ENCODE assay signal across 8 cellular contexts in genomic region chrX:24465524-24465850, GRCh38. TPM values are rescaled to one million over a fixed set of nuclear protein-coding genes. Genes with fewer than 3 reads are reported as not detected.
DNase-seq lines count a peak whose midpoint lies in the region; ATAC-seq and TF ChIP-seq lines count a peak whose summit lies in the region.

No MANE protein-coding gene starts in this region.

- intact Hi-C loops in A673 (cut with micrococcal nuclease; ENCODE audit: unreplicated experiment), result no loop called here
- intact Hi-C loops in dendritic cell treated with granulocyte-macrophage colony-stimulating factor and Interleukin-4, amounts not matched to agents 40 ng/mL and 50 ng/mL, for 4 days (cut with micrococcal nuclease), result no loop called here

- H3K4me3 ChIP-seq in A673 (ENCODE audit: low read depth, low read length, poor library complexity, severe bottlenecking) (peak overlapping the region; percentile 64), OCI-LY1 (ENCODE audit: low read depth, low read length, poor library complexity, severe bottlenecking) (peak overlapping the region; percentile 88), neural cell (ENCODE audit: low read length) (peak overlapping the region; percentile 80)

- POLR2A ChIA-PET in A673 (lab: Charles Lee; ENCODE audit: low non-redundant PET), result no interaction called here

- BruUV-seq in A673 (replicated peaks; lab: Mats Ljungman, UMichigan), result no TSS peak

- H3K27ac Mint-ChIP-seq in dendritic cell treated with granulocyte-macrophage colony-stimulating factor and Interleukin-4, amounts not matched to agents 40 ng/mL and 50 ng/mL, for 4 days, result peak overlapping the region; percentile 81

- DNase-seq in A673 (ENCODE audit: low spot score) (no peak), HT-29 (ENCODE audit: low spot score) (no peak), glomerular visceral epithelial cell (ENCODE audit: extremely low spot score) (no peak), GM10266 (ENCODE audit: extremely low spot score) (no peak)

- H3K9me3 Mint-ChIP-seq in dendritic cell treated with granulocyte-macrophage colony-stimulating factor and Interleukin-4, amounts not matched to agents 40 ng/mL and 50 ng/mL, for 4 days, result no peaks in the 10 kb centered on the region

- H3K79me2 ChIP-seq in OCI-LY1 (ENCODE audit: insufficient read depth, low read length) (0 out of 2 replicates have a peak, but pooled peaks cover 4% of the 10 kb centered on the region), neural cell (replicated peaks; ENCODE audit: insufficient read depth, low read length) (no peaks in the 10 kb centered on the region)

- H3K4me1 ChIP-seq in A673 (ENCODE audit: insufficient read depth, low read length, poor library complexity, severe bottlenecking) (no peaks in the 10 kb centered on the region), OCI-LY1 (ENCODE audit: insufficient read depth, low read length, severe bottlenecking) (peaks cover 52% of the 10 kb centered on the region)

- H3K4me3 Mint-ChIP-seq in dendritic cell treated with granulocyte-macrophage colony-stimulating factor and Interleukin-4, amounts not matched to agents 40 ng/mL and 50 ng/mL, for 4 days, result peak overlapping the region; percentile 81

- H3K9me2 ChIP-seq in OCI-LY1 (ENCODE audit: low read depth, low read length) (no peaks in the 10 kb centered on the region), neural cell (ENCODE audit: insufficient read depth, low read length) (no peaks in the 10 kb centered on the region)

- no peak for TF ChIP-seq RAD21 in neural cell (conservative IDR thresholded peaks at IDR 0.05)

- H4K20me1 ChIP-seq in OCI-LY1 (ENCODE audit: insufficient read depth, low read length), result no peaks in the 10 kb centered on the region
- no peaks in the 10 kb centered on the region for H4K20me1 ChIP-seq in neural cell (ENCODE audit: insufficient read depth)

- H3F3A ChIP-seq in OCI-LY1 (ENCODE audit: insufficient read depth, low read length), result no peaks in the 10 kb centered on the region; the same call in 1 of the 2 replicates
- H3F3A ChIP-seq in neural cell (ENCODE audit: insufficient read depth, low read length, poor library complexity, severe bottlenecking), result no peaks in the 10 kb centered on the region

- H3K36me3 ChIP-seq in A673 (ENCODE audit: insufficient read depth, low read length, poor library complexity, severe bottlenecking) (no peaks in the 10 kb centered on the region), OCI-LY1 (ENCODE audit: insufficient read depth, low read length) (no peaks in the 10 kb centered on the region), neural cell (ENCODE audit: insufficient read depth, low read length) (no peaks in the 10 kb centered on the region)

- no peak for TF ChIP-seq CTCF in A673 (conservative IDR thresholded peaks at IDR 0.05; ENCODE audit: low read depth, low read length)
- no peak for TF ChIP-seq CTCF in OCI-LY1 (IDR thresholded peaks at IDR 0.05; ENCODE audit: low read length)
- TF ChIP-seq CTCF in neural cell (IDR thresholded peaks at IDR 0.05; ENCODE audit: poor library complexity, severe bottlenecking), result no peak
- TF ChIP-seq CTCF in GM10266 (IDR thresholded peaks at IDR 0.05; ENCODE audit: control insufficient read depth, insufficient read depth, low read depth, missing control alignments), result no peak

- H3K36me3 Mint-ChIP-seq in dendritic cell treated with granulocyte-macrophage colony-stimulating factor and Interleukin-4, amounts not matched to agents 40 ng/mL and 50 ng/mL, for 4 days (ENCODE audit: low read depth), result peaks cover 6% of the 10 kb centered on the region

- no peaks in the 10 kb centered on the region for H3K9me3 ChIP-seq in A673 (ENCODE audit: low read depth, low read length, poor library complexity, severe bottlenecking)
- H3K9me3 ChIP-seq in OCI-LY1 (ENCODE audit: low read length), result no peaks in the 10 kb centered on the region
- no peaks in the 10 kb centered on the region for H3K9me3 ChIP-seq in neural cell (ENCODE audit: low read length)

- H3K4me2 ChIP-seq in OCI-LY1 (ENCODE audit: low read length), result peak overlapping the region; percentile 74
- H3K4me2 ChIP-seq in neural cell (ENCODE audit: low read length), result peak overlapping the region; percentile 55

- no peak for TF ChIP-seq EP300 in neural cell (conservative IDR thresholded peaks at IDR 0.05; ENCODE audit: poor library complexity, severe bottlenecking)

- peak overlapping the region; percentile 54 for H3K27ac ChIP-seq in A673 (ENCODE audit: low read depth, low read length, poor library complexity, severe bottlenecking)
- H3K27ac ChIP-seq in OCI-LY1 (ENCODE audit: low read depth, low read length, poor library complexity, severe bottlenecking), result peak overlapping the region; percentile 43
- peak overlapping the region; percentile 51 for H3K27ac ChIP-seq in neural cell (ENCODE audit: low read length)

- H3K9ac ChIP-seq in OCI-LY1 (ENCODE audit: low read length), result peak overlapping the region; percentile 86
- peak overlapping the region; percentile 71 for H3K9ac ChIP-seq in neural cell (ENCODE audit: low read length)

- ATAC-seq in GM21528 (IDR thresholded peaks at IDR 0.05; ENCODE audit: low FRiP score, unreplicated experiment), result peak; percentile 29

- CTCF ChIA-PET in A673 (lab: Charles Lee), result no interaction called here

- H3K27me3 ChIP-seq in A673 (replicated peaks; ENCODE audit: insufficient read depth, low read depth, low read length, poor library complexity) (peaks cover 24% of the 10 kb centered on the region), OCI-LY1 (ENCODE audit: insufficient read depth, low read length) (no peaks in the 10 kb centered on the region), neural cell (ENCODE audit: insufficient read depth, low read depth, low read length) (no peaks in the 10 kb centered on the region)

- H2AFZ ChIP-seq in OCI-LY1 (ENCODE audit: low read length), result no peak overlapping the region
- peak overlapping the region; percentile 4 for H2AFZ ChIP-seq in neural cell (ENCODE audit: low read depth, low read length)

- no peaks in the 10 kb centered on the region for H3K27me3 Mint-ChIP-seq in dendritic cell treated with granulocyte-macrophage colony-stimulating factor and Interleukin-4, amounts not matched to agents 40 ng/mL and 50 ng/mL, for 4 days

- H3K4me1 Mint-ChIP-seq in dendritic cell treated with granulocyte-macrophage colony-stimulating factor and Interleukin-4, amounts not matched to agents 40 ng/mL and 50 ng/mL, for 4 days (ENCODE audit: low read depth), result peaks cover 26% of the 10 kb centered on the region

TF ChIP-seq in neural cell, 6 proteins besides CTCF, POLR2A, EP300 and RAD21:
- TF ChIP-seq TAF1 (IDR thresholded peaks at IDR 0.05; ENCODE audit: low read depth) (no peak), MXI1 (conservative IDR thresholded peaks at IDR 0.05; ENCODE audit: poor library complexity, severe bottlenecking) (no peak), SMC3 (conservative IDR thresholded peaks at IDR 0.05; ENCODE audit: poor library complexity) (no peak), POLR2AphosphoS5 (IDR thresholded peaks at IDR 0.05) (no peak), EZH2 (IDR thresholded peaks at IDR 0.05; ENCODE audit: borderline replicate concordance, insufficient read depth, low read length, poor library complexity, severe bottlenecking) (no peak)
- TF ChIP-seq, protein P1, sequence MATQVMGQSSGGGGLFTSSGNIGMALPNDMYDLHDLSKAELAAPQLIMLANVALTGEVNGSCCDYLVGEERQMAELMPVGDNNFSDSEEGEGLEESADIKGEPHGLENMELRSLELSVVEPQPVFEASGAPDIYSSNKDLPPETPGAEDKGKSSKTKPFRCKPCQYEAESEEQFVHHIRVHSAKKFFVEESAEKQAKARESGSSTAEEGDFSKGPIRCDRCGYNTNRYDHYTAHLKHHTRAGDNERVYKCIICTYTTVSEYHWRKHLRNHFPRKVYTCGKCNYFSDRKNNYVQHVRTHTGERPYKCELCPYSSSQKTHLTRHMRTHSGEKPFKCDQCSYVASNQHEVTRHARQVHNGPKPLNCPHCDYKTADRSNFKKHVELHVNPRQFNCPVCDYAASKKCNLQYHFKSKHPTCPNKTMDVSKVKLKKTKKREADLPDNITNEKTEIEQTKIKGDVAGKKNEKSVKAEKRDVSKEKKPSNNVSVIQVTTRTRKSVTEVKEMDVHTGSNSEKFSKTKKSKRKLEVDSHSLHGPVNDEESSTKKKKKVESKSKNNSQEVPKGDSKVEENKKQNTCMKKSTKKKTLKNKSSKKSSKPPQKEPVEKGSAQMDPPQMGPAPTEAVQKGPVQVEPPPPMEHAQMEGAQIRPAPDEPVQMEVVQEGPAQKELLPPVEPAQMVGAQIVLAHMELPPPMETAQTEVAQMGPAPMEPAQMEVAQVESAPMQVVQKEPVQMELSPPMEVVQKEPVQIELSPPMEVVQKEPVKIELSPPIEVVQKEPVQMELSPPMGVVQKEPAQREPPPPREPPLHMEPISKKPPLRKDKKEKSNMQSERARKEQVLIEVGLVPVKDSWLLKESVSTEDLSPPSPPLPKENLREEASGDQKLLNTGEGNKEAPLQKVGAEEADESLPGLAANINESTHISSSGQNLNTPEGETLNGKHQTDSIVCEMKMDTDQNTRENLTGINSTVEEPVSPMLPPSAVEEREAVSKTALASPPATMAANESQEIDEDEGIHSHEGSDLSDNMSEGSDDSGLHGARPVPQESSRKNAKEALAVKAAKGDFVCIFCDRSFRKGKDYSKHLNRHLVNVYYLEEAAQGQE (IDR thresholded peaks at IDR 0.05; ENCODE audit: borderline replicate concordance), result no peak

RNA-seq across cellular contexts. Expression of gene PDK3, which starts 0.4 kb away (rescaled TPM):
- 6.6 and 7.2 TPM in 2 replicates for total RNA-seq in A673 (2021)
- polyA plus RNA-seq in neural cell, result 2.1 and 2.9 TPM in 2 replicates
- polyA minus RNA-seq in neural cell, result 13.5 and 20.0 TPM in 2 replicates
- 2.0 and 2.1 TPM in 2 replicates for total RNA-seq in HT-29 (2014; rRNA removed; shearing (Covaris generic))
